ENCODE assay signal across 13 cellular contexts in genomic region chr20:34389206-34389953, GRCh38. TPM values are rescaled to one million over a fixed set of nuclear protein-coding genes. Genes with fewer than 3 reads are reported as not detected.
DNase-seq lines count a peak whose midpoint lies in the region; ATAC-seq and TF ChIP-seq lines count a peak whose summit lies in the region.
"Had no signal": no experiment of that assay in that cellular context is flagged by ENCODE, and none has a peak within 500 bp of the region (broad histone marks: within the 10 kb centered on the region; RNA-seq: fewer than 3 reads in every experiment).

No MANE protein-coding gene starts in this region.

- H3K4me1 ChIP-seq in CD8-positive, alpha-beta memory T cell (ENCODE audit: insufficient read depth, low read length): no peaks in the 10 kb centered on the region
- peaks cover 13% of the 10 kb centered on the region for H3K4me1 ChIP-seq in ES-I3 (ENCODE audit: insufficient read depth, low read length)

- no peak overlapping the region for H3K4me3 Mint-ChIP-seq in CD8-positive, alpha-beta memory T cell
- H3K4me3 Mint-ChIP-seq: stimulated activated effector memory CD8-positive, alpha-beta T cell treated with anti-CD3 and anti-CD28 coated beads, Interleukin-12 subunit alpha, Interleukin-12 subunit beta, amount 100 ng/mL, for 72 hours had no signal

- no peak overlapping the region for H3K4me3 ChIP-seq in CD8-positive, alpha-beta memory T cell (ENCODE audit: low read length)
- H3K4me3 ChIP-seq in fibroblast of mammary gland (ENCODE audit: control insufficient read depth, low read depth, low read length): no peak overlapping the region
- H3K4me3 ChIP-seq: left ventricle myocardium inferior had no signal

- peaks cover under 1 to 48% (median 15%) of the 10 kb centered on the region in 3 donors for H3K36me3 Mint-ChIP-seq in CD8-positive, alpha-beta memory T cell

- peak overlapping the region in 6 of 8 donors; percentile 11 to 73 (median 26) for H3K27ac Mint-ChIP-seq in CD8-positive, alpha-beta memory T cell
- H3K27ac Mint-ChIP-seq: stimulated activated effector memory CD8-positive, alpha-beta T cell treated with anti-CD3 and anti-CD28 coated beads, Interleukin-12 subunit alpha, Interleukin-12 subunit beta, amount 100 ng/mL, for 72 hours had no signal

- ATAC-seq in GM18870 (IDR thresholded peaks at IDR 0.05; ENCODE audit: unreplicated experiment): no peak
- ATAC-seq: stimulated activated effector memory CD8-positive, alpha-beta T cell treated with anti-CD3 and anti-CD28 coated beads, Interleukin-12 subunit alpha, Interleukin-12 subunit beta, amount 100 ng/mL, for 72 hours had no signal

- peaks cover 46 to 62% (median 59%) of the 10 kb centered on the region in 3 donors for H3K4me1 Mint-ChIP-seq in CD8-positive, alpha-beta memory T cell

- in situ Hi-C loops in G401 (cut with HindIII; ENCODE audit: low sequenced_read_pairs): no loop called here

- H3K27me3 ChIP-seq in CD8-positive, alpha-beta memory T cell (ENCODE audit: insufficient read depth, low read length, poor library complexity, severe bottlenecking): no peaks in the 10 kb centered on the region

- no peak for TF ChIP-seq CTCF in RWPE1 (conservative IDR thresholded peaks at IDR 0.05; ENCODE audit: low read depth)
- TF ChIP-seq CTCF in fibroblast of mammary gland (conservative IDR thresholded peaks at IDR 0.05; ENCODE audit: control insufficient read depth, insufficient read depth, low read depth, low read length): no peak

- POLR2A ChIA-PET in CD8-positive, alpha-beta memory T cell (lab: Charles Lee): no interaction called here
- POLR2A ChIA-PET in RWPE1 (lab: Yijun Ruan, JAX; ENCODE audit: low non-redundant PET): no interaction called here

- CTCF ChIA-PET in CD8-positive, alpha-beta memory T cell (lab: Charles Lee): no interaction called here
- CTCF ChIA-PET in RWPE1 (lab: Yijun Ruan, JAX): no interaction called here

- peak overlapping the region; percentile 4; the same call in 1 of the 2 replicates for H3K9ac ChIP-seq in ES-I3 (ENCODE audit: low read depth, low read length)

- no peaks in the 10 kb centered on the region for H3K27me3 Mint-ChIP-seq in CD8-positive, alpha-beta memory T cell

- no peak for DNase-seq in CD8-positive, alpha-beta memory T cell
- DNase-seq in RWPE1 (ENCODE audit: low spot score) (no peak), fibroblast of mammary gland (ENCODE audit: low read depth) (peak; percentile 78), G401 (ENCODE audit: low spot score) (no peak), NCI-H446 treated with DMSO at 0.1 percent for 48 hours (lab: John Stamatoyannopoulos, UW) (no peak)
- DNase-seq: activated gamma-delta T cell, glutamatergic neuron, left ventricle myocardium inferior, NCI-H1694 treated with DMSO at 0.1 percent for 48 hours, Right ventricle myocardium superior had no signal

- no peak overlapping the region for H3K27ac ChIP-seq in CD8-positive, alpha-beta memory T cell (ENCODE audit: low read depth, low read length)
- peak overlapping the region; percentile 78 for H3K27ac ChIP-seq in RWPE1
- H3K27ac ChIP-seq: left ventricle myocardium inferior had no signal

- no peaks in the 10 kb centered on the region for H3K9me3 ChIP-seq in CD8-positive, alpha-beta memory T cell (ENCODE audit: low read length)
- no peaks in the 10 kb centered on the region for H3K9me3 ChIP-seq in ES-I3 (ENCODE audit: control insufficient read depth, insufficient read depth, low read length)
- H3K9me3 ChIP-seq: left ventricle myocardium inferior had no signal

- no peaks in the 10 kb centered on the region for H3K9me3 Mint-ChIP-seq in CD8-positive, alpha-beta memory T cell
- H3K9me3 Mint-ChIP-seq: stimulated activated effector memory CD8-positive, alpha-beta T cell treated with anti-CD3 and anti-CD28 coated beads, Interleukin-12 subunit alpha, Interleukin-12 subunit beta, amount 100 ng/mL, for 72 hours had no signal

- H3K36me3 ChIP-seq in CD8-positive, alpha-beta memory T cell (ENCODE audit: insufficient read depth, low read length): peaks cover 5% of the 10 kb centered on the region
- H3K36me3 ChIP-seq in ES-I3 (ENCODE audit: insufficient read depth, low read length): 0 out of 2 replicates have a peak, but pooled peaks cover 1% of the 10 kb centered on the region

RNA-seq across cellular contexts. Expression of gene ITCH, which starts 26.3 kb away (rescaled TPM):
- total RNA-seq in CD8-positive, alpha-beta memory T cell: 10 to 100 TPM; 45.6 to 51.7 TPM
- polyA plus RNA-seq in CD8-positive, alpha-beta memory T cell: 38.0 TPM
- total RNA-seq in G401 (2014; rRNA removed; shearing (Covaris generic)): 33.2 and 34.8 TPM in 2 replicates
